In genomic region chr2:43491070-43491639, GRCh38 we compare ENCODE assay signal across 22 cellular contexts.
"Had no signal": no experiment of that assay in that cellular context is flagged by ENCODE, and none has a peak within 500 bp of the region (broad histone marks: within the 10 kb centered on the region; RNA-seq: fewer than 3 reads in every experiment).

No MANE protein-coding gene starts in this region.

- DNase-seq: activated CD4-positive, alpha-beta T cell treated with anti-CD3 and anti-CD28 coated beads, Interleukin-2, amount 10 ng/mL, durations not matched to agents 24 days and 14 days; activated CD4-positive, CD25-positive, alpha-beta regulatory T cell; activated CD8-positive, alpha-beta memory T cell treated with anti-CD3 and anti-CD28 coated beads, Interleukin-2, amount 50 U/mL, for 4 hours; activated effector memory CD4-positive, alpha-beta T cell treated with anti-CD3 and anti-CD28 coated beads, Interleukin-2, amount 50 U/mL, for 16 hours; activated naive CD4-positive, alpha-beta T cell treated with anti-CD3 and anti-CD28 coated beads, Interleukin-2, amount 50 U/mL, for 16 hours; activated T-cell treated with anti-CD3 and anti-CD28 coated beads, Interleukin-2, amount 50 U/mL, for 72 hours; aorta; brain microvascular endothelial cell; cerebellar nuclear complex; cortex of kidney; gastrocnemius medialis; heart left ventricle; immature natural killer cell; mesenchymal stem cell; naive thymus-derived CD4-positive, alpha-beta T cell; stimulated activated CD4-positive, alpha-beta T cell treated with anti-CD3 and anti-CD28 coated beads, Interleukin-2, amount 100 ng/mL, for 24 hours; stimulated activated naive CD8-positive, alpha-beta T cell treated with anti-CD3 and anti-CD28 coated beads, Interleukin-15, Interleukin-2, amounts not matched to agents 100 U/mL and 50 U/mL, for 24 hours; substantia nigra; T-helper 1 cell; T-helper 9 cell had no signal

- H3K27ac ChIP-seq: brain microvascular endothelial cell, gastrocnemius medialis, heart left ventricle, neural progenitor cell had no signal

- H3K4me3 ChIP-seq: gastrocnemius medialis, heart left ventricle, neural progenitor cell, tibial nerve had no signal

- H3K9me3 ChIP-seq: gastrocnemius medialis, tibial nerve had no signal

- H3K9ac ChIP-seq: neural progenitor cell had no signal

- H3K4me1 ChIP-seq: gastrocnemius medialis had no signal

- H3K36me3 ChIP-seq: brain microvascular endothelial cell, gastrocnemius medialis, neural progenitor cell had no signal

- H2AFZ ChIP-seq: neural progenitor cell had no signal

- H3K27me3 ChIP-seq: brain microvascular endothelial cell, gastrocnemius medialis, heart left ventricle, neural progenitor cell, tibial nerve had no signal

- H3K4me2 ChIP-seq: neural progenitor cell had no signal

- ATAC-seq: activated T-cell treated with anti-CD3 and anti-CD28 coated beads, Interleukin-2, amount 50 U/mL, for 72 hours; gastrocnemius medialis; heart left ventricle; naive thymus-derived CD4-positive, alpha-beta T cell; stimulated activated naive CD8-positive, alpha-beta T cell treated with anti-CD3 and anti-CD28 coated beads, Interleukin-15, Interleukin-2, amounts not matched to agents 100 U/mL and 50 U/mL, for 24 hours had no signal
